In genomic region chr1:50023292-50024159, GRCh38 we compare ENCODE assay signal across 1 cellular context.
TF ChIP-seq lines count a peak whose summit lies in the region.

Gene AGBL4, minus strand, starts transcription at chr1:50023954.

TF ChIP-seq in H1, 55 proteins besides CTCF, POLR2A, EP300 and RAD21:
- TF ChIP-seq, protein P1, sequence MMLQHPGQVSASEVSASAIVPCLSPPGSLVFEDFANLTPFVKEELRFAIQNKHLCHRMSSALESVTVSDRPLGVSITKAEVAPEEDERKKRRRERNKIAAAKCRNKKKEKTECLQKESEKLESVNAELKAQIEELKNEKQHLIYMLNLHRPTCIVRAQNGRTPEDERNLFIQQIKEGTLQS (IDR thresholded peaks at IDR 0.05; ENCODE audit: insufficient read depth, low read depth, low read length): no peak
- TF ChIP-seq SIN3A (conservative IDR thresholded peaks at IDR 0.05 in 1 of 2, IDR thresholded peaks at IDR 0.05 in 1 of 2; ENCODE audit: low read depth in 1 of 2, low read length in 2 of 2) (peak in 1 of 2 experiments; percentile 70; a peak in 1 of 4 replicates), EGR1 (IDR thresholded peaks at IDR 0.05; ENCODE audit: borderline replicate concordance, low read depth, low read length) (no peak), BACH1 (IDR thresholded peaks at IDR 0.05; ENCODE audit: low read length) (no peak), KDM1A (IDR thresholded peaks at IDR 0.05; ENCODE audit: borderline replicate concordance, low read length) (no peak), YY1 (IDR thresholded peaks at IDR 0.05; ENCODE audit: low read depth, low read length) (0 out of 2 replicates have a peak, but pooled peaks have one; percentile 39), KDM4A (IDR thresholded peaks at IDR 0.05; ENCODE audit: low read depth, low read length, severe bottlenecking) (peak; percentile 77), MAX (IDR thresholded peaks at IDR 0.05) (0 out of 2 replicates have a peak, but pooled peaks have one; percentile 19)
